In genomic region chr2:230865766-230866703, GRCh38 we compare ENCODE assay signal across 8 cellular contexts. TPM values are rescaled to one million over a fixed set of nuclear protein-coding genes. Genes with fewer than 3 reads are reported as not detected.
DNase-seq lines count a peak whose midpoint lies in the region; ATAC-seq and TF ChIP-seq lines count a peak whose summit lies in the region.

No MANE protein-coding gene starts in this region.

- H2BK5ac ChIP-seq in H9 (ENCODE audit: insufficient read length, low read length): no peak overlapping the region

- H3K4me3 Mint-ChIP-seq in H9: peak overlapping the region; percentile 88 to 93
- peak overlapping the region; percentile 63 for H3K4me3 Mint-ChIP-seq in activated T-helper 2 cell treated with anti-CD3 and anti-CD28 coated beads, Interferon-gamma antibody, Interleukin-2, Interleukin-4, amounts not matched to agents 10 μg/mL and 5 μg/mL and 100 μg/mL, durations not matched to agents 14 hours and 24 hours and 36 hours (ENCODE audit: low read depth)

- H3K27ac ChIP-seq in H9 (ENCODE audit: insufficient read length, low read depth, low read length) (no peak overlapping the region), prostate gland (peak overlapping the region; percentile 45 to 50)

- WGBS in H9 (ENCODE audit: extremely low coverage, insufficient read length, low lambda C conversion rate): no CpG with 5 or more reads among the region's 35 CpGs
- 7% methylated on average over 35 of the region's 35 CpGs for WGBS in prostate gland

- H3K9ac ChIP-seq in H9 (ENCODE audit: extremely low read depth, insufficient read length, low read length): peak overlapping the region; percentile 79

- H2BK12ac ChIP-seq in H9 (ENCODE audit: insufficient read length, low read depth, low read length): no peak overlapping the region

- peak overlapping the region; percentile 73 for H3K4me2 ChIP-seq in H9 (ENCODE audit: insufficient read depth, insufficient read length, low read length)

- intact Hi-C loops in activated T-helper 2 cell treated with anti-CD3 and anti-CD28 coated beads, Interferon-gamma antibody, Interleukin-2, Interleukin-4, amounts not matched to agents 10 μg/mL and 5 μg/mL and 100 μg/mL, durations not matched to agents 14 hours and 24 hours and 36 hours (cut with micrococcal nuclease): loop anchor here (2.0 kb wide), 1 partner anchor 17 kb away; no protein-coding TSS in a partner anchor
- intact Hi-C loops in head of caudate nucleus (cut with DNase I): loop anchor here (10.0 kb wide), 1 partner anchor 189 kb away; the partner anchor contains the start of gene PSMD1
- intact Hi-C loops in prostate gland (cut with DNase I): no loop called here

- H3K27me3 Mint-ChIP-seq in H9 (ENCODE audit: low read depth): peaks cover 5% of the 10 kb centered on the region; the same call in 1 of the 2 replicates
- H3K27me3 Mint-ChIP-seq in activated T-helper 2 cell treated with anti-CD3 and anti-CD28 coated beads, Interferon-gamma antibody, Interleukin-2, Interleukin-4, amounts not matched to agents 10 μg/mL and 5 μg/mL and 100 μg/mL, durations not matched to agents 14 hours and 24 hours and 36 hours (ENCODE audit: low read depth): peaks cover 46% of the 10 kb centered on the region

- no peak overlapping the region for H3K23ac ChIP-seq in H9 (ENCODE audit: insufficient read length, low read depth, low read length)

- H3K23me2 ChIP-seq in H9 (ENCODE audit: insufficient read length, low read depth, low read length, poor library complexity, severe bottlenecking): peaks cover 10% of the 10 kb centered on the region

- H4K8ac ChIP-seq in H9 (replicated peaks; ENCODE audit: insufficient read length, low read depth, low read length): no peak overlapping the region

- H3K79me1 ChIP-seq in H9 (ENCODE audit: insufficient read depth, low read depth, low read length, poor library complexity, severe bottlenecking): no peaks in the 10 kb centered on the region

- no peaks in the 10 kb centered on the region for H4K20me1 ChIP-seq in H9 (ENCODE audit: control insufficient read depth, insufficient read depth, insufficient read length)

- no peak overlapping the region for H2BK120ac ChIP-seq in H9 (ENCODE audit: low read depth, low read length, poor library complexity, severe bottlenecking)

- no peak for DNase-seq in AG09309 (ENCODE audit: low read depth)
- peak; percentile 54 for DNase-seq in H9
- DNase-seq in activated T-helper 2 cell treated with anti-CD3 and anti-CD28 coated beads, Interferon-gamma antibody, Interleukin-2, Interleukin-4, amounts not matched to agents 10 μg/mL and 5 μg/mL and 100 μg/mL, durations not matched to agents 14 hours and 24 hours and 36 hours (ENCODE audit: low spot score): no peak
- peak in 37 of 42 donors; percentile 46 to 83 (median 67) for DNase-seq in head of caudate nucleus
- DNase-seq in prostate gland (ENCODE audit: low spot score): peak; percentile 53
- no peak for DNase-seq in dedifferentiated amniotic fluid mesenchymal stem cell (ENCODE audit: extremely low spot score)

- no peak overlapping the region for H3T11ph ChIP-seq in H9 (ENCODE audit: low read length)

- no peak overlapping the region for H4K91ac ChIP-seq in H9 (ENCODE audit: insufficient read length, low read depth, low read length)

- H2BK20ac ChIP-seq in H9 (ENCODE audit: low read depth, low read length, poor library complexity, severe bottlenecking): no peak overlapping the region

- peaks cover 36% of the 10 kb centered on the region for H3K79me2 ChIP-seq in H9 (ENCODE audit: insufficient read depth, low read length)

- H3K56ac ChIP-seq in H9 (ENCODE audit: insufficient read length, low read depth, low read length): no peak overlapping the region

- H2AK5ac ChIP-seq in H9 (ENCODE audit: insufficient read length, low read length): no peak overlapping the region

- H3K36me3 Mint-ChIP-seq in H9 (ENCODE audit: insufficient read depth in 1 of 3, low read depth in 3 of 3): peaks cover 0 to 5% (median 5%) of the 10 kb centered on the region in 3 experiments; a peak in 2 of 7 replicates
- no peaks in the 10 kb centered on the region for H3K36me3 Mint-ChIP-seq in activated T-helper 2 cell treated with anti-CD3 and anti-CD28 coated beads, Interferon-gamma antibody, Interleukin-2, Interleukin-4, amounts not matched to agents 10 μg/mL and 5 μg/mL and 100 μg/mL, durations not matched to agents 14 hours and 24 hours and 36 hours (ENCODE audit: low read depth)

- ATAC-seq in GM19467 (IDR thresholded peaks at IDR 0.05; ENCODE audit: unreplicated experiment) (no peak), HG03095 (IDR thresholded peaks at IDR 0.05; ENCODE audit: unreplicated experiment) (no peak)

- TF ChIP-seq POLR2A in prostate gland (IDR thresholded peaks at IDR 0.05): no peak

- no peak overlapping the region for H2BK15ac ChIP-seq in H9 (ENCODE audit: low read depth, low read length)

- no peaks in the 10 kb centered on the region for H3K9me3 ChIP-seq in H9 (ENCODE audit: control insufficient read depth, low read depth, low read length)
- no peaks in the 10 kb centered on the region for H3K9me3 ChIP-seq in prostate gland

- H3K27me3 ChIP-seq in H9 (ENCODE audit: insufficient read depth, low read length) (no peaks in the 10 kb centered on the region), prostate gland (replicated peaks; ENCODE audit: insufficient read depth) (no peaks in the 10 kb centered on the region)

- TF ChIP-seq CTCF in AG09309 (IDR thresholded peaks at IDR 0.05; ENCODE audit: control insufficient read depth, insufficient read depth, low read depth, low read length, missing control alignments) (peak; percentile 22), H9 (conservative IDR thresholded peaks at IDR 0.05) (no peak), prostate gland (IDR thresholded peaks at IDR 0.05) (peak in 2 of 4 experiments; percentile 14 to 17)

- peak overlapping the region; percentile 49 for H3K4me3 ChIP-seq in AG09309 (ENCODE audit: control insufficient read depth, low read depth, low read length)
- H3K4me3 ChIP-seq in prostate gland: peak overlapping the region; percentile 53 to 55

- H3K36me3 ChIP-seq in prostate gland: no peaks in the 10 kb centered on the region

- no peak overlapping the region for H3K4ac ChIP-seq in H9 (ENCODE audit: low read depth, low read length)

- H3K27ac Mint-ChIP-seq in H9: peak overlapping the region; percentile 51 to 98 (median 79); a peak in 5 of 7 replicates
- H3K27ac Mint-ChIP-seq in activated T-helper 2 cell treated with anti-CD3 and anti-CD28 coated beads, Interferon-gamma antibody, Interleukin-2, Interleukin-4, amounts not matched to agents 10 μg/mL and 5 μg/mL and 100 μg/mL, durations not matched to agents 14 hours and 24 hours and 36 hours: no peak overlapping the region

- H3K18ac ChIP-seq in H9 (ENCODE audit: insufficient read length, low read depth, low read length): peak overlapping the region; percentile 7

- H3K4me1 ChIP-seq in H9 (ENCODE audit: insufficient read depth, low read length) (peaks cover 25% of the 10 kb centered on the region; the same call in 1 of the 2 replicates), prostate gland (replicated peaks) (peaks cover 12% of the 10 kb centered on the region)

- peaks cover 0 to 2% of the 10 kb centered on the region in 2 experiments; a peak in 2 of 5 replicates for H3K9me3 Mint-ChIP-seq in H9
- no peaks in the 10 kb centered on the region for H3K9me3 Mint-ChIP-seq in activated T-helper 2 cell treated with anti-CD3 and anti-CD28 coated beads, Interferon-gamma antibody, Interleukin-2, Interleukin-4, amounts not matched to agents 10 μg/mL and 5 μg/mL and 100 μg/mL, durations not matched to agents 14 hours and 24 hours and 36 hours

- no peak overlapping the region for H2AFZ ChIP-seq in H9 (ENCODE audit: low read length)

- peak overlapping the region; percentile 21; the same call in 1 of the 2 replicates for H3K14ac ChIP-seq in H9 (ENCODE audit: insufficient read depth, low read length)

- no peak overlapping the region for H4K5ac ChIP-seq in H9 (ENCODE audit: insufficient read length, low read depth, low read length)

- peaks cover 73 to 75% of the 10 kb centered on the region in 2 experiments for H3K4me1 Mint-ChIP-seq in H9
- peaks cover 21% of the 10 kb centered on the region for H3K4me1 Mint-ChIP-seq in activated T-helper 2 cell treated with anti-CD3 and anti-CD28 coated beads, Interferon-gamma antibody, Interleukin-2, Interleukin-4, amounts not matched to agents 10 μg/mL and 5 μg/mL and 100 μg/mL, durations not matched to agents 14 hours and 24 hours and 36 hours (ENCODE audit: low read depth)

RNA-seq across cellular contexts. Expression of gene ITM2C, which starts 1.3 kb away (rescaled TPM):
- total RNA-seq in H9 (2021) (297 and 302 TPM in 2 replicates), prostate gland (100 to 1,000 TPM; 104 to 137 TPM)
- total RNA-seq in activated T-helper 2 cell treated with anti-CD3 and anti-CD28 coated beads, Interferon-gamma antibody, Interleukin-2, Interleukin-4, amounts not matched to agents 10 μg/mL and 5 μg/mL and 100 μg/mL, durations not matched to agents 14 hours and 24 hours and 36 hours: 13.3 and 15.8 TPM in 2 replicates

RNA-seq across cellular contexts. Expression of gene GPR55, which starts 59.0 kb away (rescaled TPM):
- total RNA-seq in H9 (2021) (0.11 TPM in 1 of 2 replicates, not detected in the other), prostate gland (1 to 10 TPM in 1 of 2 donors, under 1 TPM in 1; 0.77 to 3.0 TPM)
- total RNA-seq in activated T-helper 2 cell treated with anti-CD3 and anti-CD28 coated beads, Interferon-gamma antibody, Interleukin-2, Interleukin-4, amounts not matched to agents 10 μg/mL and 5 μg/mL and 100 μg/mL, durations not matched to agents 14 hours and 24 hours and 36 hours: 0.57 and 0.78 TPM in 2 replicates

Comparison
In these comparisons a context has a peak if more than half of its experiments do, and no peak if none do; other contexts are left out.
1. DNase-seq: peak in H9 (single experiment), head of caudate nucleus (37 of 42) and prostate gland (single experiment); none in AG09309 (single experiment), activated T-helper 2 cell treated with anti-CD3 and anti-CD28 coated beads, Interferon-gamma antibody, Interleukin-2, Interleukin-4, amounts not matched to agents 10 μg/mL and 5 μg/mL and 100 μg/mL, durations not matched to agents 14 hours and 24 hours and 36 hours (single experiment) and dedifferentiated amniotic fluid mesenchymal stem cell (single experiment).